ENCODE assay signal across 8 cellular contexts in the genomic region with DNA sequence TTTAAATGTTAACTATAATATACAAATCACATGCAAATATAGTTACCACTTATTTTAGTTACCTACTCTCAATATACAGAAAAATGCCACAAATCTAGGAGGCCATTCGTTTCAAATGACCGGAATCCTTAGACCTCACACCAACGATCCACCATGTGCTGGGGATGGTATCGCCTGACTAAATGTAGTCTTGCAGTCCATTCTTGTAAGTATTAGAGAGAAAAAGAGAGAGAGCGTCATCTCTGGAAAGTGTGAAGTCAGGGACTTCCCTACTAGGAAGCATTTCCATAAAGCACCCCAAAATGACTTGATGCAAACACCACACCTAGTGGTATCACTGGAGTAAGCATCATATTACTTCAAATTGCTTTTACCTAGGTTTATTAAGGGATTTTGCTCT. TPM values are rescaled to one million over a fixed set of nuclear protein-coding genes. Genes with fewer than 3 reads are reported as not detected.
DNase-seq lines count a peak whose midpoint lies in the region; ATAC-seq, FAIRE-seq and TF ChIP-seq lines count a peak whose summit lies in the region.
"Not testable (repeated sequence)": the region's sequence is repeated elsewhere in the genome, so short reads cannot be mapped to it uniquely, and the experiment has no call there.

No MANE protein-coding gene starts in this region.

- DNase-seq in CD4-positive, CD25-positive, alpha-beta regulatory T cell; H54 (ENCODE audit: insufficient read length, low spot score); MM.1S; natural killer cell treated with Interleukin-12 subunit alpha and Interleukin-12 subunit beta and Interleukin-15 and Interleukin-18, amount 100 ng/mL, for 72 hours (ENCODE audit: low spot score); stimulated activated naive CD8-positive, alpha-beta T cell treated with anti-CD3 and anti-CD28 coated beads, Interleukin-15, amount 100 ng/mL, for 72 hours: not testable (repeated sequence)
- peak; percentile 20 for DNase-seq in activated naive CD4-positive, alpha-beta T cell treated with anti-CD3 and anti-CD28 coated beads for 36 hours
- peak; percentile 4 for DNase-seq in esophagus muscularis mucosa (ENCODE audit: extremely low spot score)

- not testable (repeated sequence) for H3K9me3 Mint-ChIP-seq in CD4-positive, CD25-positive, alpha-beta regulatory T cell; activated naive CD4-positive, alpha-beta T cell treated with anti-CD3 and anti-CD28 coated beads for 36 hours; natural killer cell treated with Interleukin-12 subunit alpha and Interleukin-12 subunit beta and Interleukin-15 and Interleukin-18, amount 100 ng/mL, for 72 hours; stimulated activated naive CD8-positive, alpha-beta T cell treated with anti-CD3 and anti-CD28 coated beads, Interleukin-15, amount 100 ng/mL, for 72 hours

- peaks cover 5 to 30% (median 17%) of the 10 kb centered on the region in 4 donors for H3K4me1 Mint-ChIP-seq in CD4-positive, CD25-positive, alpha-beta regulatory T cell
- H3K4me1 Mint-ChIP-seq in activated naive CD4-positive, alpha-beta T cell treated with anti-CD3 and anti-CD28 coated beads for 36 hours (ENCODE audit: low read depth) = peaks cover 20% of the 10 kb centered on the region
- peaks cover 16 to 18% of the 10 kb centered on the region in 2 donors for H3K4me1 Mint-ChIP-seq in natural killer cell treated with Interleukin-12 subunit alpha and Interleukin-12 subunit beta and Interleukin-15 and Interleukin-18, amount 100 ng/mL, for 72 hours (ENCODE audit: low read depth in 2 of 2)
- H3K4me1 Mint-ChIP-seq in stimulated activated naive CD8-positive, alpha-beta T cell treated with anti-CD3 and anti-CD28 coated beads, Interleukin-15, amount 100 ng/mL, for 72 hours = peaks cover 26% of the 10 kb centered on the region

- not testable (repeated sequence) for H3K36me3 Mint-ChIP-seq in CD4-positive, CD25-positive, alpha-beta regulatory T cell; activated naive CD4-positive, alpha-beta T cell treated with anti-CD3 and anti-CD28 coated beads for 36 hours (ENCODE audit: low read depth); natural killer cell treated with Interleukin-12 subunit alpha and Interleukin-12 subunit beta and Interleukin-15 and Interleukin-18, amount 100 ng/mL, for 72 hours

- H3K36me3 ChIP-seq in CD4-positive, CD25-positive, alpha-beta regulatory T cell (ENCODE audit: control insufficient read depth, insufficient read depth, low read length); MM.1S (replicated peaks; ENCODE audit: insufficient read depth, low read length); SU-DHL-6 (ENCODE audit: low read length); esophagus muscularis mucosa: not testable (repeated sequence)

- not testable (repeated sequence) for H3K9me3 ChIP-seq in CD4-positive, CD25-positive, alpha-beta regulatory T cell (ENCODE audit: control insufficient read depth in 2 of 2, low read length in 2 of 2); MM.1S (replicated peaks; ENCODE audit: insufficient read depth, low read length); SU-DHL-6 (ENCODE audit: insufficient read depth, low read length); esophagus muscularis mucosa

- 91% methylated on average over 5 of the region's 5 CpGs for WGBS in esophagus muscularis mucosa

- intact Hi-C loops in activated naive CD4-positive, alpha-beta T cell treated with anti-CD3 and anti-CD28 coated beads for 36 hours (cut with micrococcal nuclease); esophagus muscularis mucosa (cut with DNase I): not testable (repeated sequence)

- H3K4me3 ChIP-seq in CD4-positive, CD25-positive, alpha-beta regulatory T cell (ENCODE audit: low read depth, low read length); SU-DHL-6 (ENCODE audit: insufficient read depth, low read length, poor library complexity, severe bottlenecking); esophagus muscularis mucosa: not testable (repeated sequence)
- H3K4me3 ChIP-seq in MM.1S (ENCODE audit: low read length) = peak overlapping the region; percentile 37; the same call in 1 of the 2 replicates

- H3K4me1 ChIP-seq in CD4-positive, CD25-positive, alpha-beta regulatory T cell (ENCODE audit: control insufficient read depth, insufficient read depth, low read length, poor library complexity, severe bottlenecking); MM.1S (ENCODE audit: low read length): not testable (repeated sequence)
- H3K4me1 ChIP-seq in esophagus muscularis mucosa = peaks cover 5 to 11% (median 7%) of the 10 kb centered on the region in 4 donors

- H3K27me3 ChIP-seq in CD4-positive, CD25-positive, alpha-beta regulatory T cell (ENCODE audit: control insufficient read depth, insufficient read depth, low read length); MM.1S (replicated peaks; ENCODE audit: insufficient read depth, low read length); SU-DHL-6 (ENCODE audit: low read length); esophagus muscularis mucosa: not testable (repeated sequence)

- not testable (repeated sequence) for H3K27ac ChIP-seq in CD4-positive, CD25-positive, alpha-beta regulatory T cell (ENCODE audit: insufficient read depth, low read length, poor library complexity, severe bottlenecking); esophagus muscularis mucosa (replicated peaks in 1 of 4)
- H3K27ac ChIP-seq in MM.1S (ENCODE audit: low read length) (peak overlapping the region; percentile 75; the same call in 1 of the 2 replicates), SU-DHL-6 (ENCODE audit: low read depth, low read length) (peak overlapping the region; percentile 58)

- H3K9ac ChIP-seq in MM.1S (ENCODE audit: low read length); SU-DHL-6 (ENCODE audit: low read length): not testable (repeated sequence)

- not testable (repeated sequence) for H3K9me2 ChIP-seq in MM.1S (replicated peaks; ENCODE audit: insufficient read depth, low read length); SU-DHL-6 (replicated peaks; ENCODE audit: insufficient read depth, low read length)

- H3K27ac Mint-ChIP-seq in CD4-positive, CD25-positive, alpha-beta regulatory T cell = peak overlapping the region in 2 of 3 donors; percentile 38 to 72
- not testable (repeated sequence) for H3K27ac Mint-ChIP-seq in activated naive CD4-positive, alpha-beta T cell treated with anti-CD3 and anti-CD28 coated beads for 36 hours
- peak overlapping the region; percentile 81 to 83 for H3K27ac Mint-ChIP-seq in natural killer cell treated with Interleukin-12 subunit alpha and Interleukin-12 subunit beta and Interleukin-15 and Interleukin-18, amount 100 ng/mL, for 72 hours
- H3K27ac Mint-ChIP-seq in stimulated activated naive CD8-positive, alpha-beta T cell treated with anti-CD3 and anti-CD28 coated beads, Interleukin-15, amount 100 ng/mL, for 72 hours = peak overlapping the region; percentile 60 to 89

- TF ChIP-seq CTCF in MM.1S (IDR thresholded peaks at IDR 0.05; ENCODE audit: low read length); SU-DHL-6 (IDR thresholded peaks at IDR 0.05; ENCODE audit: insufficient read depth, low read length, poor library complexity, severe bottlenecking); esophagus muscularis mucosa (IDR thresholded peaks at IDR 0.05): not testable (repeated sequence)

- CTCF ChIA-PET in activated naive CD4-positive, alpha-beta T cell treated with anti-CD3 and anti-CD28 coated beads for 36 hours (lab: Charles Lee) = not testable (repeated sequence)

- H2AFZ ChIP-seq in MM.1S (ENCODE audit: low read length); SU-DHL-6 (ENCODE audit: low read depth, low read length, severe bottlenecking): not testable (repeated sequence)

- peak overlapping the region; percentile 57; the same call in 1 of the 2 replicates for H3K4me2 ChIP-seq in MM.1S (ENCODE audit: low read depth, low read length)
- H3K4me2 ChIP-seq in SU-DHL-6 (ENCODE audit: low read depth, low read length, poor library complexity, severe bottlenecking) = peak overlapping the region; percentile 51

- not testable (repeated sequence) for H4K20me1 ChIP-seq in MM.1S (ENCODE audit: insufficient read depth, low read length); SU-DHL-6 (ENCODE audit: low read depth, low read length)

- not testable (repeated sequence) for H3K4me3 Mint-ChIP-seq in CD4-positive, CD25-positive, alpha-beta regulatory T cell; activated naive CD4-positive, alpha-beta T cell treated with anti-CD3 and anti-CD28 coated beads for 36 hours
- peak overlapping the region; percentile 32 for H3K4me3 Mint-ChIP-seq in natural killer cell treated with Interleukin-12 subunit alpha and Interleukin-12 subunit beta and Interleukin-15 and Interleukin-18, amount 100 ng/mL, for 72 hours
- peak overlapping the region in 1 of 2 donors; percentile 21 for H3K4me3 Mint-ChIP-seq in stimulated activated naive CD8-positive, alpha-beta T cell treated with anti-CD3 and anti-CD28 coated beads, Interleukin-15, amount 100 ng/mL, for 72 hours

- not testable (repeated sequence) for H3F3A ChIP-seq in MM.1S (ENCODE audit: insufficient read depth, low read length); SU-DHL-6 (ENCODE audit: insufficient read depth)

- FAIRE-seq in H54 (lab: Jason Lieb, UNC) = peak; percentile 15

- not testable (repeated sequence) for TF ChIP-seq EP300 in esophagus muscularis mucosa (IDR thresholded peaks at IDR 0.05)

- H3K79me2 ChIP-seq in MM.1S (ENCODE audit: low read length) = not testable (repeated sequence)
- H3K79me2 ChIP-seq in SU-DHL-6 (ENCODE audit: insufficient read depth, low read length) = peaks cover 38% of the 10 kb centered on the region

- not testable (repeated sequence) for H3K27me3 Mint-ChIP-seq in CD4-positive, CD25-positive, alpha-beta regulatory T cell; activated naive CD4-positive, alpha-beta T cell treated with anti-CD3 and anti-CD28 coated beads for 36 hours (ENCODE audit: low read depth); natural killer cell treated with Interleukin-12 subunit alpha and Interleukin-12 subunit beta and Interleukin-15 and Interleukin-18, amount 100 ng/mL, for 72 hours; stimulated activated naive CD8-positive, alpha-beta T cell treated with anti-CD3 and anti-CD28 coated beads, Interleukin-15, amount 100 ng/mL, for 72 hours

- not testable (repeated sequence) for TF ChIP-seq POLR2A in H54 (IDR thresholded peaks at IDR 0.05; ENCODE audit: low read depth, low read length); esophagus muscularis mucosa (IDR thresholded peaks at IDR 0.05; ENCODE audit: low read depth)

- ATAC-seq in CD4-positive, CD25-positive, alpha-beta regulatory T cell (ENCODE audit: low read depth in 2 of 2); natural killer cell treated with Interleukin-12 subunit alpha and Interleukin-12 subunit beta and Interleukin-15 and Interleukin-18, amount 100 ng/mL, for 72 hours; stimulated activated naive CD8-positive, alpha-beta T cell treated with anti-CD3 and anti-CD28 coated beads, Interleukin-15, amount 100 ng/mL, for 72 hours: not testable (repeated sequence)

RNA-seq across cellular contexts. Expression of a gene that starts 45.9 kb away (rescaled TPM):
- 46.7 TPM for total RNA-seq in CD4-positive, CD25-positive, alpha-beta regulatory T cell
- polyA plus RNA-seq in CD4-positive, CD25-positive, alpha-beta regulatory T cell = 10 to 100 TPM; 33.5 to 42.1 (median 37.2) TPM
- 10 to 100 TPM; 39.2 to 41.4 TPM for total RNA-seq in activated naive CD4-positive, alpha-beta T cell treated with anti-CD3 and anti-CD28 coated beads for 36 hours
- total RNA-seq in esophagus muscularis mucosa = 10 to 100 TPM; 24.9 to 63.9 (median 41.8) TPM
- 10 to 100 TPM; 95.8 to 99.7 TPM for total RNA-seq in natural killer cell treated with Interleukin-12 subunit alpha and Interleukin-12 subunit beta and Interleukin-15 and Interleukin-18, amount 100 ng/mL, for 72 hours
